In genomic region chr11:65646921-65647701, GRCh38 we compare ENCODE assay signal across 1 cellular context.
A peak's percentile ranks its signal among the peaks of the same experiment; 100 is the strongest.
TF ChIP-seq lines count a peak whose summit lies in the region.

No MANE protein-coding gene starts in this region.

TF ChIP-seq in WTC11, 78 proteins besides CTCF, POLR2A, EP300 and RAD21 (continued from another document):
- TF ChIP-seq, protein P1, sequence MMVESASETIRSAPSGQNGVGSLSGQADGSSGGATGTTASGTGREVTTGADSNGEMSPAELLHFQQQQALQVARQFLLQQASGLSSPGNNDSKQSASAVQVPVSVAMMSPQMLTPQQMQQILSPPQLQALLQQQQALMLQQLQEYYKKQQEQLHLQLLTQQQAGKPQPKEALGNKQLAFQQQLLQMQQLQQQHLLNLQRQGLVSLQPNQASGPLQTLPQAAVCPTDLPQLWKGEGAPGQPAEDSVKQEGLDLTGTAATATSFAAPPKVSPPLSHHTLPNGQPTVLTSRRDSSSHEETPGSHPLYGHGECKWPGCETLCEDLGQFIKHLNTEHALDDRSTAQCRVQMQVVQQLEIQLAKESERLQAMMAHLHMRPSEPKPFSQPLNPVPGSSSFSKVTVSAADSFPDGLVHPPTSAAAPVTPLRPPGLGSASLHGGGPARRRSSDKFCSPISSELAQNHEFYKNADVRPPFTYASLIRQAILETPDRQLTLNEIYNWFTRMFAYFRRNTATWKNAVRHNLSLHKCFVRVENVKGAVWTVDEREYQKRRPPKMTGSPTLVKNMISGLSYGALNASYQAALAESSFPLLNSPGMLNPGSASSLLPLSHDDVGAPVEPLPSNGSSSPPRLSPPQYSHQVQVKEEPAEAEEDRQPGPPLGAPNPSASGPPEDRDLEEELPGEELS (CRISPR knock-in tag; IDR thresholded peaks at IDR 0.05), result peak; percentile 13; the same call in 1 of the 2 replicates
- TF ChIP-seq SP1 (CRISPR knock-in tag; conservative IDR thresholded peaks at IDR 0.05) (peak; percentile 89), MAX (CRISPR knock-in tag; IDR thresholded peaks at IDR 0.05) (peak; percentile 58; the same call in 1 of the 2 replicates), CBFB (CRISPR knock-in tag; IDR thresholded peaks at IDR 0.05; ENCODE audit: low read depth) (no peak), USF1 (CRISPR knock-in tag; IDR thresholded peaks at IDR 0.05) (no peak), FOXP1 (CRISPR knock-in tag; IDR thresholded peaks at IDR 0.05; ENCODE audit: borderline replicate concordance) (peak; percentile 66; the same call in 1 of the 2 replicates), ZBTB21 (CRISPR knock-in tag; IDR thresholded peaks at IDR 0.05; ENCODE audit: borderline replicate concordance) (no peak), ZNF232 (CRISPR knock-in tag; IDR thresholded peaks at IDR 0.05) (peak; percentile 79; the same call in 1 of the 2 replicates), ZNF263 (CRISPR knock-in tag; IDR thresholded peaks at IDR 0.05; ENCODE audit: low read depth) (0 out of 2 replicates have a peak, but pooled peaks have one; percentile 11)
- TF ChIP-seq, protein P2, sequence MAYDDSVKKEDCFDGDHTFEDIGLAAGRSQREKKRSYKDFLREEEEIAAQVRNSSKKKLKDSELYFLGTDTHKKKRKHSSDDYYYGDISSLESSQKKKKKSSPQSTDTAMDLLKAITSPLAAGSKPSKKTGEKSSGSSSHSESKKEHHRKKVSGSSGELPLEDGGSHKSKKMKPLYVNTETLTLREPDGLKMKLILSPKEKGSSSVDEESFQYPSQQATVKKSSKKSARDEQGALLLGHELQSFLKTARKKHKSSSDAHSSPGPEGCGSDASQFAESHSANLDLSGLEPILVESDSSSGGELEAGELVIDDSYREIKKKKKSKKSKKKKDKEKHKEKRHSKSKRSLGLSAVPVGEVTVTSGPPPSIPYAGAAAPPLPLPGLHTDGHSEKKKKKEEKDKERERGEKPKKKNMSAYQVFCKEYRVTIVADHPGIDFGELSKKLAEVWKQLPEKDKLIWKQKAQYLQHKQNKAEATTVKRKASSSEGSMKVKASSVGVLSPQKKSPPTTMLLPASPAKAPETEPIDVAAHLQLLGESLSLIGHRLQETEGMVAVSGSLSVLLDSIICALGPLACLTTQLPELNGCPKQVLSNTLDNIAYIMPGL (CRISPR knock-in tag; IDR thresholded peaks at IDR 0.05), result peak; percentile 22; the same call in 1 of the 2 replicates
- TF ChIP-seq, protein P3, sequence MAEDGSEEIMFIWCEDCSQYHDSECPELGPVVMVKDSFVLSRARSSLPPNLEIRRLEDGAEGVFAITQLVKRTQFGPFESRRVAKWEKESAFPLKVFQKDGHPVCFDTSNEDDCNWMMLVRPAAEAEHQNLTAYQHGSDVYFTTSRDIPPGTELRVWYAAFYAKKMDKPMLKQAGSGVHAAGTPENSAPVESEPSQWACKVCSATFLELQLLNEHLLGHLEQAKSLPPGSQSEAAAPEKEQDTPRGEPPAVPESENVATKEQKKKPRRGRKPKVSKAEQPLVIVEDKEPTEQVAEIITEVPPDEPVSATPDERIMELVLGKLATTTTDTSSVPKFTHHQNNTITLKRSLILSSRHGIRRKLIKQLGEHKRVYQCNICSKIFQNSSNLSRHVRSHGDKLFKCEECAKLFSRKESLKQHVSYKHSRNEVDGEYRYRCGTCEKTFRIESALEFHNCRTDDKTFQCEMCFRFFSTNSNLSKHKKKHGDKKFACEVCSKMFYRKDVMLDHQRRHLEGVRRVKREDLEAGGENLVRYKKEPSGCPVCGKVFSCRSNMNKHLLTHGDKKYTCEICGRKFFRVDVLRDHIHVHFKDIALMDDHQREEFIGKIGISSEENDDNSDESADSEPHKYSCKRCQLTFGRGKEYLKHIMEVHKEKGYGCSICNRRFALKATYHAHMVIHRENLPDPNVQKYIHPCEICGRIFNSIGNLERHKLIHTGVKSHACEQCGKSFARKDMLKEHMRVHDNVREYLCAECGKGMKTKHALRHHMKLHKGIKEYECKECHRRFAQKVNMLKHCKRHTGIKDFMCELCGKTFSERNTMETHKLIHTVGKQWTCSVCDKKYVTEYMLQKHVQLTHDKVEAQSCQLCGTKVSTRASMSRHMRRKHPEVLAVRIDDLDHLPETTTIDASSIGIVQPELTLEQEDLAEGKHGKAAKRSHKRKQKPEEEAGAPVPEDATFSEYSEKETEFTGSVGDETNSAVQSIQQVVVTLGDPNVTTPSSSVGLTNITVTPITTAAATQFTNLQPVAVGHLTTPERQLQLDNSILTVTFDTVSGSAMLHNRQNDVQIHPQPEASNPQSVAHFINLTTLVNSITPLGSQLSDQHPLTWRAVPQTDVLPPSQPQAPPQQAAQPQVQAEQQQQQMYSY (CRISPR knock-in tag; IDR thresholded peaks at IDR 0.05), result no peak
